16 cellular contexts compared by ENCODE assay signal in the genomic region with DNA sequence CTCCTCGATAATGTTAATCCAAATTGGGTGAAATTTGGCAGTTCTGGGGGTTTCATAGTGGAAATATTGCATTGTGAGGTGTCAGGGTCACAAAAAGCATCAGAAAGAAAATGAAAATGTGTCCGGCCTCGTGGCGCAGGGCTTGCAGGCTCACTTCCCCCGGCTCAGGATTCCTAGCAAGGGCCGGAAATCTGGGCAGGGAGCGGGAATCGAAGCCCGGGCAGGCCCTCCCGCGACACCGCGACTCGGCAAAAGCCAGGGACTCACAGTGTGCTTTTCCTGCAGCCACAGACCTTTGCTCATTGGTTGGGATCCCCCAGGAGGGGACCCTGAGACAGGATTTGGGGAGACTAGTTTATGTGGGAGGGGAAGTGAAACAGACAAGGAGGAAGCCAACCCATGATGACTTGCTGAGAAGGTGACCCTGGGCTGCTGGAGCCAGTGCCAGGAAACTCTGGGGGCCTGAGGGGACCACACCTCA. TPM values are rescaled to one million over a fixed set of nuclear protein-coding genes. Genes with fewer than 3 reads are reported as not detected.
DNase-seq lines count a peak whose midpoint lies in the region; ATAC-seq and TF ChIP-seq lines count a peak whose summit lies in the region.
"Had no signal": no experiment of that assay in that cellular context is flagged by ENCODE, and none has a peak within 500 bp of the region (broad histone marks: within the 10 kb centered on the region; RNA-seq: fewer than 3 reads in every experiment).

No MANE protein-coding gene starts in this region.

- CTCF ChIA-PET in naive thymus-derived CD4-positive, alpha-beta T cell (lab: Charles Lee), result no interaction called here
- CTCF ChIA-PET in A673 (lab: Charles Lee), result no interaction called here

- peaks cover 7% of the 10 kb centered on the region for H3K27me3 Mint-ChIP-seq in T-helper 2 cell treated with Interferon-gamma antibody and Interleukin-4, amounts not matched to agents 5 μg/mL and 100 μg/mL, for 36 hours (ENCODE audit: low read depth)
- peaks cover 0 to 14% (median 0%) of the 10 kb centered on the region in 5 donors for H3K27me3 Mint-ChIP-seq in naive thymus-derived CD4-positive, alpha-beta T cell
- H3K27me3 Mint-ChIP-seq in mesothelial cell of epicardium (ENCODE audit: low read depth), result peaks cover 14% of the 10 kb centered on the region
- H3K27me3 Mint-ChIP-seq: activated CD8-positive, alpha-beta T cell treated with anti-CD3 and anti-CD28 coated beads for 36 hours; stimulated activated naive CD8-positive, alpha-beta T cell treated with anti-CD3 and anti-CD28 coated beads, Interleukin-15, Interleukin-2, amounts not matched to agents 100 ng/mL and 50 ng/mL, for 24 hours had no signal

- intact Hi-C loops in naive thymus-derived CD4-positive, alpha-beta T cell (cut with micrococcal nuclease), result loop anchor here in 1 of 2 donors (10.0 kb wide), 1 partner anchor 68 kb away; no protein-coding TSS in a partner anchor
- intact Hi-C loops in A673 (cut with micrococcal nuclease; ENCODE audit: unreplicated experiment), result no loop called here

- no peaks in the 10 kb centered on the region for H3K36me3 ChIP-seq in naive thymus-derived CD4-positive, alpha-beta T cell (ENCODE audit: control insufficient read depth in 2 of 3, insufficient read depth in 3 of 3, low read length in 3 of 3)
- H3K36me3 ChIP-seq in tibial nerve (no peaks in the 10 kb centered on the region), A673 (ENCODE audit: insufficient read depth, low read length, poor library complexity, severe bottlenecking) (no peaks in the 10 kb centered on the region)

- DNase-seq in T-helper 2 cell treated with Interferon-gamma antibody and Interleukin-4, amounts not matched to agents 5 μg/mL and 100 μg/mL, for 36 hours (ENCODE audit: low spot score), result no peak
- no peak for DNase-seq in T-helper 2 cell
- DNase-seq in erythroblast (lab: John Stamatoyannopoulos, UW), result peak; percentile 34 to 50
- DNase-seq in naive thymus-derived CD4-positive, alpha-beta T cell, result no peak
- no peak for DNase-seq in tibial nerve (ENCODE audit: low spot score in 2 of 2)
- no peak for DNase-seq in A673 (ENCODE audit: low spot score)
- no peak for DNase-seq in mesothelial cell of epicardium (ENCODE audit: low spot score in 2 of 2, unreplicated experiment in 2 of 2)
- no peak for DNase-seq in NCI-H748 treated with DMSO at 0.1 percent for 48 hours (lab: John Stamatoyannopoulos, UW)
- DNase-seq: amniotic stem cell; NCI-H187 treated with DMSO at 0.1 percent for 48 hours; stimulated activated CD4-positive, alpha-beta T cell treated with anti-CD3 and anti-CD28 coated beads, Interleukin-12 subunit alpha, Interleukin-12 subunit beta, amount 100 ng/mL, for 4 hours had no signal

- TF ChIP-seq CTCF in tibial nerve (IDR thresholded peaks at IDR 0.05) (no peak), A673 (conservative IDR thresholded peaks at IDR 0.05; ENCODE audit: low read depth, low read length) (no peak), mesothelial cell of epicardium (IDR thresholded peaks at IDR 0.05; ENCODE audit: unreplicated experiment) (no peak)

- TF ChIP-seq EP300 in tibial nerve (IDR thresholded peaks at IDR 0.05), result peak in 1 of 2 donors; percentile 39

- H3K27ac Mint-ChIP-seq in T-helper 2 cell treated with Interferon-gamma antibody and Interleukin-4, amounts not matched to agents 5 μg/mL and 100 μg/mL, for 36 hours, result no peak overlapping the region
- peak overlapping the region in 2 of 9 donors; percentile 12 to 94 for H3K27ac Mint-ChIP-seq in naive thymus-derived CD4-positive, alpha-beta T cell
- H3K27ac Mint-ChIP-seq in mesothelial cell of epicardium, result no peak overlapping the region
- H3K27ac Mint-ChIP-seq: stimulated activated naive CD8-positive, alpha-beta T cell treated with anti-CD3 and anti-CD28 coated beads, Interleukin-15, Interleukin-2, amounts not matched to agents 100 ng/mL and 50 ng/mL, for 24 hours had no signal

- BruUV-seq in A673 (replicated peaks; lab: Mats Ljungman, UMichigan), result no TSS peak

- H3K9me3 Mint-ChIP-seq in T-helper 2 cell treated with Interferon-gamma antibody and Interleukin-4, amounts not matched to agents 5 μg/mL and 100 μg/mL, for 36 hours, result no peaks in the 10 kb centered on the region
- H3K9me3 Mint-ChIP-seq in naive thymus-derived CD4-positive, alpha-beta T cell, result peaks cover 0 to 1% (median 0%) of the 10 kb centered on the region in 11 donors
- no peaks in the 10 kb centered on the region for H3K9me3 Mint-ChIP-seq in mesothelial cell of epicardium
- H3K9me3 Mint-ChIP-seq: activated CD8-positive, alpha-beta T cell treated with anti-CD3 and anti-CD28 coated beads for 36 hours; stimulated activated naive CD8-positive, alpha-beta T cell treated with anti-CD3 and anti-CD28 coated beads, Interleukin-15, Interleukin-2, amounts not matched to agents 100 ng/mL and 50 ng/mL, for 24 hours had no signal

- peaks cover 24% of the 10 kb centered on the region for H3K4me1 Mint-ChIP-seq in T-helper 2 cell treated with Interferon-gamma antibody and Interleukin-4, amounts not matched to agents 5 μg/mL and 100 μg/mL, for 36 hours (ENCODE audit: low read depth)
- H3K4me1 Mint-ChIP-seq in naive thymus-derived CD4-positive, alpha-beta T cell, result peaks cover 0 to 31% (median 6%) of the 10 kb centered on the region in 7 donors
- peaks cover 11% of the 10 kb centered on the region for H3K4me1 Mint-ChIP-seq in mesothelial cell of epicardium

- H3K36me3 Mint-ChIP-seq in T-helper 2 cell treated with Interferon-gamma antibody and Interleukin-4, amounts not matched to agents 5 μg/mL and 100 μg/mL, for 36 hours (ENCODE audit: low read depth), result no peaks in the 10 kb centered on the region
- no peaks in the 10 kb centered on the region for H3K36me3 Mint-ChIP-seq in naive thymus-derived CD4-positive, alpha-beta T cell
- no peaks in the 10 kb centered on the region for H3K36me3 Mint-ChIP-seq in mesothelial cell of epicardium

- 43 to 50% methylated on average over 14 of the region's 14 CpGs for WGBS in tibial nerve, 2 donors

- no peak overlapping the region for H3K4me3 ChIP-seq in naive thymus-derived CD4-positive, alpha-beta T cell (ENCODE audit: low read length)
- H3K4me3 ChIP-seq in tibial nerve (peak overlapping the region in 1 of 4 donors; percentile 47), A673 (ENCODE audit: low read depth, low read length, poor library complexity, severe bottlenecking) (no peak overlapping the region)

- no peaks in the 10 kb centered on the region for H3K4me1 ChIP-seq in naive thymus-derived CD4-positive, alpha-beta T cell (ENCODE audit: control insufficient read depth in 2 of 2, insufficient read depth in 2 of 2, low read length in 2 of 2)
- H3K4me1 ChIP-seq in tibial nerve (peaks cover 0 to 43% (median 0%) of the 10 kb centered on the region in 4 donors), A673 (ENCODE audit: insufficient read depth, low read length, poor library complexity, severe bottlenecking) (no peaks in the 10 kb centered on the region)

- peak; percentile 40 for ATAC-seq in naive thymus-derived CD4-positive, alpha-beta T cell

- H3K27me3 ChIP-seq in naive thymus-derived CD4-positive, alpha-beta T cell (ENCODE audit: control insufficient read depth in 2 of 2, insufficient read depth in 2 of 2, low read length in 2 of 2), result no peaks in the 10 kb centered on the region
- H3K27me3 ChIP-seq in tibial nerve (no peaks in the 10 kb centered on the region), A673 (replicated peaks; ENCODE audit: insufficient read depth, low read depth, low read length, poor library complexity) (peaks cover 16% of the 10 kb centered on the region)

- POLR2A ChIA-PET in naive thymus-derived CD4-positive, alpha-beta T cell (lab: Charles Lee), result no interaction called here
- POLR2A ChIA-PET in A673 (lab: Charles Lee; ENCODE audit: low non-redundant PET), result no interaction called here

- H3K4me3 Mint-ChIP-seq in T-helper 2 cell treated with Interferon-gamma antibody and Interleukin-4, amounts not matched to agents 5 μg/mL and 100 μg/mL, for 36 hours, result peak overlapping the region; percentile 66
- no peak overlapping the region for H3K4me3 Mint-ChIP-seq in naive thymus-derived CD4-positive, alpha-beta T cell
- H3K4me3 Mint-ChIP-seq in mesothelial cell of epicardium, result no peak overlapping the region
- H3K4me3 Mint-ChIP-seq: activated CD8-positive, alpha-beta T cell treated with anti-CD3 and anti-CD28 coated beads for 36 hours; stimulated activated naive CD8-positive, alpha-beta T cell treated with anti-CD3 and anti-CD28 coated beads, Interleukin-15, Interleukin-2, amounts not matched to agents 100 ng/mL and 50 ng/mL, for 24 hours had no signal

- TF ChIP-seq POLR2A in erythroblast (IDR thresholded peaks at IDR 0.05; ENCODE audit: low read length) (no peak), tibial nerve (IDR thresholded peaks at IDR 0.05) (no peak)

- no peaks in the 10 kb centered on the region for H3K9me3 ChIP-seq in naive thymus-derived CD4-positive, alpha-beta T cell (ENCODE audit: control insufficient read depth in 2 of 3, low read length in 3 of 3)
- H3K9me3 ChIP-seq in tibial nerve (no peaks in the 10 kb centered on the region), A673 (ENCODE audit: low read depth, low read length, poor library complexity, severe bottlenecking) (no peaks in the 10 kb centered on the region)

- H3K27ac ChIP-seq in naive thymus-derived CD4-positive, alpha-beta T cell (ENCODE audit: low read depth, low read length), result no peak overlapping the region
- peak overlapping the region; percentile 26 to 87 (median 76) for H3K27ac ChIP-seq in tibial nerve
- no peak overlapping the region for H3K27ac ChIP-seq in A673 (ENCODE audit: low read depth, low read length, poor library complexity, severe bottlenecking)

RNA-seq across cellular contexts. Expression of gene CD93, which starts 0.8 kb away (rescaled TPM):
- total RNA-seq in naive thymus-derived CD4-positive, alpha-beta T cell, result 10 to 100 TPM in 1 of 5 experiments, 1 to 10 TPM in 2, under 1 TPM in 2; 0.32 to 61.2 (median 4.6) TPM
- under 1 TPM in 1 of 2 donors, not detected in 1; 0.02 TPM for polyA plus RNA-seq in naive thymus-derived CD4-positive, alpha-beta T cell
- total RNA-seq in tibial nerve, result 10 to 100 TPM; 23.0 to 85.1 (median 65.7) TPM
- total RNA-seq in A673 (2021), result 0.06 TPM in 1 of 2 replicates, not detected in the other
- total RNA-seq in mesothelial cell of epicardium, result 0.07 to 0.09 TPM (median 0.09 TPM) in 3 replicates
- total RNA-seq: A172, SK-MEL-5 had no signal
- polyA plus RNA-seq: keratinocyte had no signal

RNA-seq across cellular contexts. Expression of gene THBD, which starts 37.5 kb away (rescaled TPM):
- total RNA-seq in naive thymus-derived CD4-positive, alpha-beta T cell, result 10 to 100 TPM in 1 of 5 experiments, 1 to 10 TPM in 1, under 1 TPM in 2, not detected in 1; 0.54 to 14.6 (median 4.2) TPM
- polyA plus RNA-seq in naive thymus-derived CD4-positive, alpha-beta T cell, result not detected
- total RNA-seq in tibial nerve (10 to 100 TPM; 48.1 to 60.3 (median 56.9) TPM), A673 (2021) (not detected in 2 replicates), mesothelial cell of epicardium (0.68 to 0.85 TPM (median 0.82 TPM) in 3 replicates)
- total RNA-seq: activated CD8-positive, alpha-beta T cell treated with anti-CD3 and anti-CD28 coated beads for 36 hours; SK-MEL-5 had no signal

RNA-seq across cellular contexts. Expression of gene SSTR4, which starts 51.9 kb away (rescaled TPM):
- total RNA-seq in naive thymus-derived CD4-positive, alpha-beta T cell, result not detected
- polyA plus RNA-seq in naive thymus-derived CD4-positive, alpha-beta T cell, result not detected
- total RNA-seq in tibial nerve, result not detected
- not detected in 2 replicates for total RNA-seq in A673 (2021)
- not detected in 3 replicates for total RNA-seq in mesothelial cell of epicardium
- total RNA-seq: A172; activated CD8-positive, alpha-beta T cell treated with anti-CD3 and anti-CD28 coated beads for 36 hours; SK-MEL-5 had no signal
- polyA plus RNA-seq: keratinocyte had no signal

Comparison
In these comparisons a context has a peak if more than half of its experiments do, and no peak if none do; other contexts are left out.
1. DNase-seq: peak in erythroblast (2 of 2); none in T-helper 2 cell treated with Interferon-gamma antibody and Interleukin-4, amounts not matched to agents 5 μg/mL and 100 μg/mL, for 36 hours (single experiment), T-helper 2 cell (0 of 5), naive thymus-derived CD4-positive, alpha-beta T cell (0 of 9), tibial nerve (0 of 2), A673 (single experiment), mesothelial cell of epicardium (0 of 2) and NCI-H748 treated with DMSO at 0.1 percent for 48 hours (single experiment).
2. H3K27ac ChIP-seq: peak in tibial nerve (4 of 4); none in naive thymus-derived CD4-positive, alpha-beta T cell (single experiment) and A673 (single experiment).